8 cellular contexts compared by ENCODE assay signal in the genomic region with DNA sequence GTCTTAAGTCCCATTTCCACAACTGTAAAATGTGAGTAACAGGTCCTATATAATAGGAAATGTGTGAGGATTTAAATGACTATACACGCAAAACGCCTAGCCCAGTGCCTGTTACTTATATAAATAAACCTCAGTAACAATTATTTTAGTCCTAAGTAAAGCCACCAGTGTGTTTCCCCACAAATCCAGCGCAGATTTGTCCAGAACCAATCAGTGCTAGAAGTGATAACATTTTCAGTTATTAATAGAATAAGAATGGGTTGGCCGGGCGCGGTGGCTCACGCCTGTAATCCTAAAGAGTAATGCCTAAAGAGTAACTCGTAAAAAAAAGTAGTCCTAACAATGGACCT. TPM values are rescaled to one million over a fixed set of nuclear protein-coding genes. Genes with fewer than 3 reads are reported as not detected.
A peak's percentile ranks its signal among the peaks of the same experiment; 100 is the strongest.
DNase-seq lines count a peak whose midpoint lies in the region; ATAC-seq and TF ChIP-seq lines count a peak whose summit lies in the region.

No MANE protein-coding gene starts in this region.

- H3K4me3 Mint-ChIP-seq in central memory CD8-positive, alpha-beta T cell = peak overlapping the region; percentile 94

- BruUV-seq in A673 (replicated peaks; lab: Mats Ljungman, UMichigan) = no TSS peak

- H3K36me3 ChIP-seq in A673 (ENCODE audit: insufficient read depth, low read length, poor library complexity, severe bottlenecking) (no peaks in the 10 kb centered on the region), HUES64 (ENCODE audit: insufficient read depth, low read length) (no peaks in the 10 kb centered on the region; the same call in 1 of the 2 replicates), mucosa of rectum (ENCODE audit: control insufficient read depth in 2 of 2, insufficient read depth in 2 of 2, low read length in 2 of 2) (no peaks in the 10 kb centered on the region)

- POLR2A ChIA-PET in A673 (lab: Charles Lee; ENCODE audit: low non-redundant PET) = interaction anchor here (0.5 kb wide), 1 partner anchor 21 kb away, joined by 5 read pairs; no protein-coding TSS in a partner anchor

- no peaks in the 10 kb centered on the region for H3K27me3 ChIP-seq in A673 (replicated peaks; ENCODE audit: insufficient read depth, low read depth, low read length, poor library complexity)
- H3K27me3 ChIP-seq in HUES64 (ENCODE audit: insufficient read depth, low read length) = no peaks in the 10 kb centered on the region
- H3K27me3 ChIP-seq in mucosa of rectum (ENCODE audit: control insufficient read depth in 2 of 2, insufficient read depth in 2 of 2, low read length in 2 of 2) = no peaks in the 10 kb centered on the region

- H3K9me3 Mint-ChIP-seq in central memory CD8-positive, alpha-beta T cell = no peaks in the 10 kb centered on the region

- no peaks in the 10 kb centered on the region for H3K27me3 Mint-ChIP-seq in central memory CD8-positive, alpha-beta T cell

- peaks cover 13% of the 10 kb centered on the region for H3K36me3 Mint-ChIP-seq in central memory CD8-positive, alpha-beta T cell (ENCODE audit: insufficient read depth)

- no peak for TF ChIP-seq CTCF in A673 (conservative IDR thresholded peaks at IDR 0.05; ENCODE audit: low read depth, low read length)

- DNase-seq in A673 (ENCODE audit: low spot score) = no peak
- no peak for DNase-seq in central memory CD8-positive, alpha-beta T cell (ENCODE audit: low spot score in 2 of 2)
- no peak for DNase-seq in GDM1 (lab: John Stamatoyannopoulos, UW)

- H3K4me1 ChIP-seq in A673 (ENCODE audit: insufficient read depth, low read length, poor library complexity, severe bottlenecking) (no peaks in the 10 kb centered on the region), HUES64 (ENCODE audit: insufficient read depth, low read length) (no peaks in the 10 kb centered on the region), mucosa of rectum (ENCODE audit: control insufficient read depth in 2 of 2, insufficient read depth in 2 of 2, low read length in 2 of 2) (peaks cover 3 to 4% of the 10 kb centered on the region in 2 donors)

- intact Hi-C loops in A673 (cut with micrococcal nuclease; ENCODE audit: unreplicated experiment) = no loop called here

- peak overlapping the region; percentile 85 for H3K4me3 ChIP-seq in A673 (ENCODE audit: low read depth, low read length, poor library complexity, severe bottlenecking)
- H3K4me3 ChIP-seq in HUES64 (ENCODE audit: low read length) = peak overlapping the region; percentile 92
- H3K4me3 ChIP-seq in mucosa of rectum (ENCODE audit: low read length in 2 of 2) = peak overlapping the region; percentile 96 to 99

- H3K4me1 Mint-ChIP-seq in central memory CD8-positive, alpha-beta T cell = peaks cover 14% of the 10 kb centered on the region

- no peak for ATAC-seq in central memory CD8-positive, alpha-beta T cell (replicated peaks; ENCODE audit: extremely low read depth, poor library complexity, severe bottlenecking)
- ATAC-seq in HG02798 (IDR thresholded peaks at IDR 0.05; ENCODE audit: poor library complexity, unreplicated experiment) (no peak), HG03175 (IDR thresholded peaks at IDR 0.05; ENCODE audit: unreplicated experiment) (no peak), GM19395 (IDR thresholded peaks at IDR 0.05; ENCODE audit: unreplicated experiment) (no peak)

- H3K9ac ChIP-seq in HUES64 (ENCODE audit: low read depth, low read length) (peak overlapping the region; percentile 95), mucosa of rectum (ENCODE audit: low read depth in 1 of 2, low read length in 2 of 2) (peak overlapping the region; percentile 90 to 94)

- H3K9me3 ChIP-seq in A673 (ENCODE audit: low read depth, low read length, poor library complexity, severe bottlenecking) (no peaks in the 10 kb centered on the region), HUES64 (ENCODE audit: insufficient read depth, low read depth, low read length) (no peaks in the 10 kb centered on the region), mucosa of rectum (ENCODE audit: control insufficient read depth in 2 of 2, low read length in 2 of 2) (no peaks in the 10 kb centered on the region)

- peak overlapping the region; percentile 94 for H3K27ac Mint-ChIP-seq in central memory CD8-positive, alpha-beta T cell (ENCODE audit: low read depth)

- WGBS in HUES64 = 15% methylated on average over 8 of the region's 8 CpGs

- CTCF ChIA-PET in A673 (lab: Charles Lee) = interaction anchor here (1.3 kb wide), 1 partner anchor 14 kb away, joined by 6 read pairs; no protein-coding TSS in a partner anchor

- H3K27ac ChIP-seq in A673 (ENCODE audit: low read depth, low read length, poor library complexity, severe bottlenecking) = peak overlapping the region; percentile 80
- peak overlapping the region; percentile 86 for H3K27ac ChIP-seq in HUES64 (ENCODE audit: low read depth, low read length)
- H3K27ac ChIP-seq in mucosa of rectum (ENCODE audit: low read depth in 2 of 2, low read length in 2 of 2) = peak overlapping the region; percentile 19 to 36

RNA-seq across cellular contexts. Expression of a gene that starts 0.6 kb away (rescaled TPM):
- total RNA-seq in A673 (2021) = 68.7 and 69.8 TPM in 2 replicates
- polyA plus RNA-seq in HUES64 (2013, experiment 1 of 2) = 32.8 TPM
- polyA plus RNA-seq in HUES64 (2013, experiment 2 of 2) = 33.0 TPM

RNA-seq across cellular contexts. Expression of a gene that starts 15.5 kb away (rescaled TPM):
- 26.0 and 32.5 TPM in 2 replicates for total RNA-seq in A673 (2021)
- 66.2 TPM for polyA plus RNA-seq in HUES64 (2013, experiment 1 of 2)
- polyA plus RNA-seq in HUES64 (2013, experiment 2 of 2) = 76.8 TPM

RNA-seq across cellular contexts. Expression of a gene that starts 29.9 kb away (rescaled TPM):
- 3.8 and 5.4 TPM in 2 replicates for total RNA-seq in A673 (2021)
- not detected for polyA plus RNA-seq in HUES64 (2013, experiment 1 of 2)
- not detected for polyA plus RNA-seq in HUES64 (2013, experiment 2 of 2)

RNA-seq across cellular contexts. Expression of a gene that starts 49.8 kb away (rescaled TPM):
- 4.3 and 5.6 TPM in 2 replicates for total RNA-seq in A673 (2021)
- polyA plus RNA-seq in HUES64 (2013, experiment 1 of 2) = 0.25 TPM
- 0.38 TPM for polyA plus RNA-seq in HUES64 (2013, experiment 2 of 2)

Comparison
In these comparisons a context has a peak if more than half of its experiments do, and no peak if none do; other contexts are left out.
1. H3K27ac ChIP-seq: peak in every context shown above with its lines; median percentile 86 in HUES64; 80 in A673; 28 in mucosa of rectum.